In the genomic region with DNA sequence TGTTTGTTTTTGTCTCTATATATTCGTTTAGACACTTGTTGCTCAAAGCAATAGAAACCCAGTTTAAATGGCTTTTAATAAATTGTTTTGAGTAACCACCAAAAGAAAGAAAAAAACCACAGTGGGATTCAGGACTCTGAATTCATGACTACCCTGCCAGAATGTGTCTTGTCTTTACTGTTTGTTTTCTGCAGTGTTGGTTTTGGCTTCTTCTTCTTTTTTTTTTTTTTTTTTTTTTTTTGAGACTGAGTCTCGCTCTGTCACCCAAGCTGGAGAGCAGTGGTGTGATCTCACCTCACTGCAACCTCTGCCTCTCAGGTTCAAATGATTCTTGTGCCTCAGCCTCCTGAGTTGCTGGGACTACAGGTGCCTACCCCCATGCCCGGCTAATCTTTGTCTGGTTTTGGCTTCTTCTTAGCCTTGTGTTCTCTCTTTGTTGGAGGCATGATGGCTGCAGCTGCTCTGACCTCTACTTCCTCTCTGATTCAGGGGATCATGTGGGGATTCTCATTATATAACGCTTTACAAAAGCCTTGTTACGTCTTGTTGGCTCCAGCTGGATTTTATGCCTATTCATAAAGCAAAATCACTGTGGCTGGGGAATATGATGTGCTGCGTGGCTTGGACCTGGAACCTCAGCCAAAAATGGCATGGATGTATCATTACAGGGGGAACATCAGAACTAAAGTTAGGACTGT, we compare ENCODE assay signal across 14 cellular contexts. TPM values are rescaled to one million over a fixed set of nuclear protein-coding genes. Genes with fewer than 3 reads are reported as not detected.
DNase-seq lines count a peak whose midpoint lies in the region; ATAC-seq and TF ChIP-seq lines count a peak whose summit lies in the region.
"Had no signal": no experiment of that assay in that cellular context is flagged by ENCODE, and none has a peak within 500 bp of the region (broad histone marks: within the 10 kb centered on the region; RNA-seq: fewer than 3 reads in every experiment).

No MANE protein-coding gene starts in this region.

- no peak for TF ChIP-seq CTCF in transverse colon (IDR thresholded peaks at IDR 0.05)
- no peak for TF ChIP-seq CTCF in testis (IDR thresholded peaks at IDR 0.05)

- no peak for TF ChIP-seq EP300 in transverse colon (IDR thresholded peaks at IDR 0.05; ENCODE audit: low read depth)

- WGBS in transverse colon (ENCODE audit: low coverage in 1 of 2), 2 donors = 38 to 51% methylated on average over 3 to 6 of the region's 6 CpGs
- WGBS in testis, 2 donors = 50 to 53% methylated on average over 6 of the region's 6 CpGs

- intact Hi-C loops in Right ventricle myocardium inferior (cut with DNase I) (no loop called here), left ventricle myocardium superior (cut with micrococcal nuclease) (no loop called here), transverse colon (cut with DNase I; ENCODE audit: low total_unique reads) (no loop called here), testis (cut with DNase I; ENCODE audit: low total_unique reads) (no loop called here)

- in situ Hi-C loops in transverse colon (cut with MboI; ENCODE audit: low pct_ligation_motif_present in 1 of 4, low pct_unique_long_range_greater_than_20kb in 1 of 4, low sequenced_read_pairs in 3 of 4) = no loop called here

- H3K36me3 ChIP-seq in transverse colon (no peaks in the 10 kb centered on the region), testis (ENCODE audit: low read depth, missing control alignments) (no peaks in the 10 kb centered on the region)
- H3K36me3 ChIP-seq: pancreas had no signal

- no peak for DNase-seq in Right ventricle myocardium inferior (ENCODE audit: missing footprints)
- DNase-seq in left ventricle myocardium superior = no peak
- peak; percentile 59 for DNase-seq in NCI-H69 (lab: John Stamatoyannopoulos, UW)
- DNase-seq in foreskin melanocyte = peak; percentile 17
- DNase-seq in transverse colon = no peak
- DNase-seq in testis = no peak
- DNase-seq in cortex of kidney (lab: John Stamatoyannopoulos, UW) = no peak
- DNase-seq: activated B cell treated with CpG ODN at 0.5 μM for 24 hours; activated effector memory CD4-positive, alpha-beta T cell treated with anti-CD3 and anti-CD28 coated beads, Interleukin-2, amount 50 U/mL, for 16 hours; CD4-positive, CD25-positive, alpha-beta regulatory T cell; head of caudate nucleus; pancreas; PC-3 had no signal

- H3K9me3 ChIP-seq in transverse colon = no peaks in the 10 kb centered on the region
- H3K9me3 ChIP-seq in testis = no peaks in the 10 kb centered on the region
- H3K9me3 ChIP-seq: pancreas had no signal

- no peak for TF ChIP-seq POLR2A in transverse colon (IDR thresholded peaks at IDR 0.05)
- TF ChIP-seq POLR2A in testis (IDR thresholded peaks at IDR 0.05) = no peak

- peak overlapping the region in 3 of 4 donors; percentile 81 to 82 (median 81) for H3K27ac ChIP-seq in transverse colon
- no peak overlapping the region for H3K27ac ChIP-seq in testis
- H3K27ac ChIP-seq: pancreas had no signal

- H3K27me3 ChIP-seq in transverse colon (no peaks in the 10 kb centered on the region), testis (no peaks in the 10 kb centered on the region)
- H3K27me3 ChIP-seq: pancreas had no signal

- peaks cover 0 to 50% (median 15%) of the 10 kb centered on the region in 4 donors for H3K4me1 ChIP-seq in transverse colon
- no peaks in the 10 kb centered on the region for H3K4me1 ChIP-seq in testis

- no peak overlapping the region for H3K4me3 ChIP-seq in transverse colon
- H3K4me3 ChIP-seq in testis = no peak overlapping the region
- H3K4me3 ChIP-seq: pancreas had no signal

- ATAC-seq in Right ventricle myocardium inferior (peak; percentile 16), left ventricle myocardium superior (no peak), GM18519 (IDR thresholded peaks at IDR 0.05; ENCODE audit: low FRiP score, unreplicated experiment) (no peak)
- ATAC-seq: pancreas, PC-3 had no signal

RNA-seq across cellular contexts. Expression of a gene that starts 54.0 kb away (rescaled TPM):
- total RNA-seq in Right ventricle myocardium inferior (2.5 TPM), left ventricle myocardium superior (1.8 TPM), transverse colon (100 to 1,000 TPM in 3 of 4 donors, 10 to 100 TPM in 1; 58.7 to 507 (median 340) TPM), testis (10 to 100 TPM in 1 of 2 donors, 1 to 10 TPM in 1; 5.1 to 10.6 TPM)
- 10.8 TPM for polyA plus RNA-seq in testis (ENCODE audit: insufficient read depth, low read depth, low replicate concordance)

Comparison
In these comparisons a context has a peak if more than half of its experiments do, and no peak if none do; other contexts are left out.
1. DNase-seq: peak in NCI-H69 (single experiment) and foreskin melanocyte (single experiment); none in Right ventricle myocardium inferior (single experiment), left ventricle myocardium superior (single experiment), transverse colon (single experiment), testis (single experiment) and cortex of kidney (single experiment).
2. H3K27ac ChIP-seq: peak in transverse colon (3 of 4); none in testis (0 of 2).
3. RNA of a gene that starts 54.0 kb away (total RNA-seq): 58.7 to 507 TPM in transverse colon; 5.1 to 10.6 TPM in testis, 2.5 TPM in Right ventricle myocardium inferior (single experiment) and 1.8 TPM in left ventricle myocardium superior (single experiment); every median in the first group is over 4 times any median in the second.